In the genomic region with DNA sequence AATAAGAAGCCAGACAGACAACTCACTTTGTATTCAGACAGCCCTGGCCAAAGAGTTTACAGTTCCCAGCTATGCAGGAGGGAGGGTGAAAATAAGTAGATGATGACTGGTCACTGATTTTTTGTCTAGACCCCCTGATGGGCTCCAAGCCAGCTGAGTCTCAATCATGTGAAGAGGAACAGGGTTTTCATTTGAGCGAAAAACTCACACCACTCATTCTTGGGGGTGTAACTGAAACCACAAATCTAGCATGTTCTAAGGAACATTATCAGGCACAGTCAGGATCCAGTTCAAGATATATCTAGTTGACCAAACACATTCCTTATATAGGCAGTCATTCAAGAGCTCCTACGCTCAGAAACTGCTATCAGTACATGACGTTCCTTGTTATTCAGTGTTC, we compare ENCODE assay signal across 15 cellular contexts. TPM values are rescaled to one million over a fixed set of nuclear protein-coding genes. Genes with fewer than 3 reads are reported as not detected.
A peak's percentile ranks its signal among the peaks of the same experiment; 100 is the strongest.
DNase-seq lines count a peak whose midpoint lies in the region; ATAC-seq and TF ChIP-seq lines count a peak whose summit lies in the region.
"Had no signal": no experiment of that assay in that cellular context is flagged by ENCODE, and none has a peak within 500 bp of the region (broad histone marks: within the 10 kb centered on the region; RNA-seq: fewer than 3 reads in every experiment).

No MANE protein-coding gene starts in this region.

- H3K27me3 ChIP-seq in ascending aorta = no peaks in the 10 kb centered on the region
- no peaks in the 10 kb centered on the region for H3K27me3 ChIP-seq in gastrocnemius medialis
- H3K27me3 ChIP-seq in thyroid gland = no peaks in the 10 kb centered on the region

- DNase-seq in Daoy (ENCODE audit: low read depth) = peak; percentile 67
- DNase-seq in ascending aorta (ENCODE audit: low spot score in 2 of 2) = no peak
- no peak for DNase-seq in Right ventricle myocardium superior
- DNase-seq in gastrocnemius medialis = no peak
- DNase-seq in activated naive CD4-positive, alpha-beta T cell treated with Interleukin-2 at 50 U/mL for 16 hours = no peak
- DNase-seq in thyroid gland = no peak
- no peak for DNase-seq in DMS53 (lab: John Stamatoyannopoulos, UW)
- DNase-seq in COR-L47 (lab: John Stamatoyannopoulos, UW) = no peak
- DNase-seq: activated CD4-positive, alpha-beta T cell treated with anti-CD3 and anti-CD28 coated beads for 4 hours; activated effector memory CD4-positive, alpha-beta T cell treated with Interleukin-2 at 50 U/mL for 16 hours; NCI-H446; SIG-M5; stimulated activated naive B cell treated with anti-CD40 and anti-IgM and Interleukin-4, amounts not matched to agents 10 μg/mL and 1 μg/mL and 100 μg/mL, for 72 hours had no signal

- intact Hi-C loops in ascending aorta (cut with DNase I) (loop anchor here (5.0 kb wide), 1 partner anchor 47 kb away; no protein-coding TSS in a partner anchor), Right ventricle myocardium superior (cut with DNase I) (no loop called here), gastrocnemius medialis (cut with DNase I; ENCODE audit: low total_unique reads) (loop anchor here (5.0 kb wide), 1 partner anchor 118 kb away; no protein-coding TSS in a partner anchor), thyroid gland (cut with DNase I) (no loop called here)

- in situ Hi-C loops in gastrocnemius medialis (cut with MboI; ENCODE audit: low sequenced_read_pairs in 4 of 4) = no loop called here

- H3K4me3 ChIP-seq in ascending aorta (no peak overlapping the region), gastrocnemius medialis (no peak overlapping the region), thyroid gland (replicated peaks in 1 of 3) (no peak overlapping the region)

- ATAC-seq in Right ventricle myocardium superior (ENCODE audit: poor library complexity) (peak; percentile 42), gastrocnemius medialis (peak; percentile 40)
- ATAC-seq: HCT116; stimulated activated naive B cell treated with anti-CD40 and anti-IgM and Interleukin-4, amounts not matched to agents 10 μg/mL and 1 μg/mL and 100 μg/mL, for 72 hours had no signal

- H3K36me3 ChIP-seq in ascending aorta (peaks cover 50 to 91% of the 10 kb centered on the region in 2 donors), gastrocnemius medialis (peaks cover 0 to 46% of the 10 kb centered on the region in 2 donors), thyroid gland (no peaks in the 10 kb centered on the region)

- peak overlapping the region; percentile 79 to 86 for H3K27ac ChIP-seq in ascending aorta
- peak overlapping the region; percentile 75 to 93 (median 80) for H3K27ac ChIP-seq in gastrocnemius medialis
- H3K27ac ChIP-seq in thyroid gland = no peak overlapping the region
- H3K27ac ChIP-seq: C4-2B had no signal

- WGBS in thyroid gland, 2 donors = 81 to 96% methylated on average over 3 of the region's 3 CpGs

- H3K4me1 ChIP-seq in ascending aorta (peaks cover 23 to 59% of the 10 kb centered on the region in 2 donors), gastrocnemius medialis (peaks cover 58 to 71% of the 10 kb centered on the region in 2 donors), thyroid gland (peaks cover 0 to 4% of the 10 kb centered on the region in 2 donors)

- H3K9me3 ChIP-seq in ascending aorta (no peaks in the 10 kb centered on the region), gastrocnemius medialis (no peaks in the 10 kb centered on the region), thyroid gland (no peaks in the 10 kb centered on the region)

- TF ChIP-seq POLR2A in gastrocnemius medialis (IDR thresholded peaks at IDR 0.05) (no peak), thyroid gland (IDR thresholded peaks at IDR 0.05) (no peak)

- TF ChIP-seq CTCF in ascending aorta (IDR thresholded peaks at IDR 0.05) (no peak), gastrocnemius medialis (IDR thresholded peaks at IDR 0.05 in 4 of 5, conservative IDR thresholded peaks at IDR 0.05 in 1 of 5) (no peak), thyroid gland (IDR thresholded peaks at IDR 0.05) (no peak)

RNA-seq across cellular contexts. Expression of a gene that starts 59.0 kb away (rescaled TPM):
- 14.5 and 18.7 TPM in 2 replicates for total RNA-seq in Daoy (2014; rRNA removed; shearing (Covaris generic))
- total RNA-seq in ascending aorta (634 TPM), Right ventricle myocardium superior (49.6 TPM), gastrocnemius medialis (100 to 1,000 TPM in 3 of 4 donors, 10 to 100 TPM in 1; 96.0 to 581 (median 167) TPM), thyroid gland (10 to 100 TPM; 13.9 to 64.6 (median 25.6) TPM)

Comparison
In these comparisons a context has a peak if more than half of its experiments do, and no peak if none do; other contexts are left out.
1. H3K27ac ChIP-seq: peak in ascending aorta (2 of 2) and gastrocnemius medialis (4 of 4); none in thyroid gland (0 of 3).
2. intact Hi-C loops: an anchor here in ascending aorta (5.0 kb wide) and gastrocnemius medialis (5.0 kb wide); none called in Right ventricle myocardium superior and thyroid gland.